Comparison of ENCODE assay signal across 20 cellular contexts in the genomic region with DNA sequence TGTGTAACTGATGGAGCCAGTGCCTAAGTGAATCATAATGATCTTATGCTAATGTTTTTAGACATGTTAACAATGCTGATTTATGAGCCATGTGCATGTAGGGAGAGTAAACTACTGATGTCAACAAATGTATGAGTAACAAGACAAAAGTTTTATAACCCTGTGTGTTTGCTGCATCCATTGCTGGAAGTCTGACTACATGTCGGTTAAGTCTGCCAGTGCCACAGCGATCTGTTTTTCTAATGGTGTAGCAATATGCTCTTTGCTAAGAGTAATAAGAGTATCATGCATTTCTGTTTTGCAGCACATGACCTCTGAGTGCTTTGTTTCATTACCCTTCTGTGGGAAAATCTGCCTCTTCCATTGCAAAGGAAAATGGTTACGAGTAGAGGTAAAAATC. TPM values are rescaled to one million over a fixed set of nuclear protein-coding genes. Genes with fewer than 3 reads are reported as not detected.
DNase-seq lines count a peak whose midpoint lies in the region; ATAC-seq and TF ChIP-seq lines count a peak whose summit lies in the region.
"Had no signal": no experiment of that assay in that cellular context is flagged by ENCODE, and none has a peak within 500 bp of the region (broad histone marks: within the 10 kb centered on the region; RNA-seq: fewer than 3 reads in every experiment).

No MANE protein-coding gene starts in this region.

- POLR2A ChIA-PET in activated CD4-positive, alpha-beta T cell treated with anti-CD3 and anti-CD28 coated beads for 36 hours (lab: Charles Lee) = no interaction called here

- H3K36me3 Mint-ChIP-seq in activated CD4-positive, alpha-beta T cell treated with anti-CD3 and anti-CD28 coated beads, Interleukin-2, amount 10 ng/mL, durations not matched to agents 24 days and 14 days (ENCODE audit: low read depth) = peaks cover 16% of the 10 kb centered on the region
- peaks cover 13% of the 10 kb centered on the region for H3K36me3 Mint-ChIP-seq in activated CD4-positive, alpha-beta T cell treated with anti-CD3 and anti-CD28 coated beads for 36 hours (ENCODE audit: low read depth)

- no peak overlapping the region for H3K4me3 Mint-ChIP-seq in activated CD4-positive, alpha-beta T cell treated with anti-CD3 and anti-CD28 coated beads, Interleukin-2, amount 10 ng/mL, durations not matched to agents 24 days and 14 days
- no peak overlapping the region for H3K4me3 Mint-ChIP-seq in activated CD4-positive, alpha-beta T cell treated with anti-CD3 and anti-CD28 coated beads for 36 hours
- H3K4me3 Mint-ChIP-seq: activated CD4-positive, alpha-beta T cell treated with anti-CD3 and anti-CD28 coated beads, Interleukin-2, amount 10 ng/mL, durations not matched to agents 7 days and 5 days; activated naive CD8-positive, alpha-beta T cell treated with anti-CD3 and anti-CD28 coated beads, Interleukin-2, amount 10 ng/mL, durations not matched to agents 7 days and 5 days had no signal

- peak; percentile 31 for DNase-seq in activated CD4-positive, alpha-beta T cell treated with anti-CD3 and anti-CD28 coated beads, Interleukin-2, amount 10 ng/mL, durations not matched to agents 24 days and 14 days
- no peak for DNase-seq in activated CD4-positive, alpha-beta T cell treated with anti-CD3 and anti-CD28 coated beads for 36 hours
- peak; percentile 23 for DNase-seq in T1000 (lab: John Stamatoyannopoulos, UW)
- DNase-seq in foreskin fibroblast = peak; percentile 69 to 82
- DNase-seq in SKM-1 (lab: John Stamatoyannopoulos, UW; ENCODE audit: unreplicated experiment) = no peak
- DNase-seq in UCSD-AML1 (lab: John Stamatoyannopoulos, UW; ENCODE audit: unreplicated experiment) = no peak
- no peak for DNase-seq in GM19240 (ENCODE audit: insufficient read length, low spot score)
- no peak for DNase-seq in SIG-M5 treated with dmso at 0.1 percent for 504 hours (lab: John Stamatoyannopoulos, UW; ENCODE audit: unreplicated experiment)
- DNase-seq: activated CD4-positive, alpha-beta T cell treated with anti-CD3 and anti-CD28 coated beads, Interleukin-2, amount 10 ng/mL, durations not matched to agents 7 days and 5 days; activated naive CD8-positive, alpha-beta T cell treated with anti-CD3 and anti-CD28 coated beads, Interleukin-2, amount 10 ng/mL, durations not matched to agents 7 days and 5 days; activated T-cell treated with anti-CD3 and anti-CD28 coated beads for 4 hours; esophagus squamous epithelium; hippocampal formation; left cardiac atrium; NCI-H526 treated with DMSO at 0.1 percent for 48 hours; PC-9; stimulated activated naive CD8-positive, alpha-beta T cell treated with anti-CD3 and anti-CD28 coated beads, Interleukin-15, Interleukin-2, amounts not matched to agents 100 U/mL and 50 U/mL, for 24 hours had no signal

- H3K4me3 ChIP-seq in foreskin fibroblast (ENCODE audit: low read depth in 1 of 2, low read length in 2 of 2) = no peak overlapping the region
- H3K4me3 ChIP-seq: A549, esophagus squamous epithelium, PC-9, right atrium auricular region had no signal

- intact Hi-C loops in activated CD4-positive, alpha-beta T cell treated with anti-CD3 and anti-CD28 coated beads, Interleukin-2, amount 10 ng/mL, durations not matched to agents 24 days and 14 days (cut with micrococcal nuclease) = no loop called here
- intact Hi-C loops in activated CD4-positive, alpha-beta T cell treated with anti-CD3 and anti-CD28 coated beads for 36 hours (cut with DNase I, micrococcal nuclease) = no loop called here

- H3K27ac Mint-ChIP-seq in activated CD4-positive, alpha-beta T cell treated with anti-CD3 and anti-CD28 coated beads, Interleukin-2, amount 10 ng/mL, durations not matched to agents 24 days and 14 days = no peak overlapping the region
- no peak overlapping the region for H3K27ac Mint-ChIP-seq in activated CD4-positive, alpha-beta T cell treated with anti-CD3 and anti-CD28 coated beads for 36 hours
- H3K27ac Mint-ChIP-seq: activated CD4-positive, alpha-beta T cell treated with anti-CD3 and anti-CD28 coated beads, Interleukin-2, amount 10 ng/mL, durations not matched to agents 7 days and 5 days; activated naive CD8-positive, alpha-beta T cell treated with anti-CD3 and anti-CD28 coated beads, Interleukin-2, amount 10 ng/mL, durations not matched to agents 7 days and 5 days had no signal

- H3K9me3 Mint-ChIP-seq in activated CD4-positive, alpha-beta T cell treated with anti-CD3 and anti-CD28 coated beads, Interleukin-2, amount 10 ng/mL, durations not matched to agents 24 days and 14 days = no peaks in the 10 kb centered on the region
- H3K9me3 Mint-ChIP-seq in activated CD4-positive, alpha-beta T cell treated with anti-CD3 and anti-CD28 coated beads for 36 hours (ENCODE audit: low read depth) = no peaks in the 10 kb centered on the region
- H3K9me3 Mint-ChIP-seq: activated CD4-positive, alpha-beta T cell treated with anti-CD3 and anti-CD28 coated beads, Interleukin-2, amount 10 ng/mL, durations not matched to agents 7 days and 5 days; activated naive CD8-positive, alpha-beta T cell treated with anti-CD3 and anti-CD28 coated beads, Interleukin-2, amount 10 ng/mL, durations not matched to agents 7 days and 5 days had no signal

- no peaks in the 10 kb centered on the region for H3K4me1 Mint-ChIP-seq in activated CD4-positive, alpha-beta T cell treated with anti-CD3 and anti-CD28 coated beads, Interleukin-2, amount 10 ng/mL, durations not matched to agents 24 days and 14 days
- H3K4me1 Mint-ChIP-seq in activated CD4-positive, alpha-beta T cell treated with anti-CD3 and anti-CD28 coated beads for 36 hours = no peaks in the 10 kb centered on the region
- H3K4me1 Mint-ChIP-seq: activated CD4-positive, alpha-beta T cell treated with anti-CD3 and anti-CD28 coated beads, Interleukin-2, amount 10 ng/mL, durations not matched to agents 7 days and 5 days; activated naive CD8-positive, alpha-beta T cell treated with anti-CD3 and anti-CD28 coated beads, Interleukin-2, amount 10 ng/mL, durations not matched to agents 7 days and 5 days had no signal

- no peak for ATAC-seq in activated CD4-positive, alpha-beta T cell treated with anti-CD3 and anti-CD28 coated beads for 36 hours
- ATAC-seq: A549; left cardiac atrium; stimulated activated naive CD8-positive, alpha-beta T cell treated with anti-CD3 and anti-CD28 coated beads, Interleukin-15, Interleukin-2, amounts not matched to agents 100 U/mL and 50 U/mL, for 24 hours had no signal

- CTCF ChIA-PET in activated CD4-positive, alpha-beta T cell treated with anti-CD3 and anti-CD28 coated beads for 36 hours (lab: Charles Lee) = interaction anchor here (0.7 to 2.1 kb wide), 4 partner anchors 11 to 144 kb away, joined by 3 to 12 read pairs (median 8); no protein-coding TSS in a partner anchor

- no peaks in the 10 kb centered on the region for H3K27me3 Mint-ChIP-seq in activated CD4-positive, alpha-beta T cell treated with anti-CD3 and anti-CD28 coated beads, Interleukin-2, amount 10 ng/mL, durations not matched to agents 24 days and 14 days
- H3K27me3 Mint-ChIP-seq in activated CD4-positive, alpha-beta T cell treated with anti-CD3 and anti-CD28 coated beads for 36 hours = no peaks in the 10 kb centered on the region
- H3K27me3 Mint-ChIP-seq: activated CD4-positive, alpha-beta T cell treated with anti-CD3 and anti-CD28 coated beads, Interleukin-2, amount 10 ng/mL, durations not matched to agents 7 days and 5 days; activated naive CD8-positive, alpha-beta T cell treated with anti-CD3 and anti-CD28 coated beads, Interleukin-2, amount 10 ng/mL, durations not matched to agents 7 days and 5 days had no signal

- TF ChIP-seq CTCF in foreskin fibroblast (IDR thresholded peaks at IDR 0.05; ENCODE audit: low read depth, low read length) = no peak

RNA-seq across cellular contexts. Expression of a gene that starts 26.4 kb away (rescaled TPM):
- total RNA-seq in activated CD4-positive, alpha-beta T cell treated with anti-CD3 and anti-CD28 coated beads, Interleukin-2, amount 10 ng/mL, durations not matched to agents 24 days and 14 days = 0.71 and 0.91 TPM in 2 replicates
- 1 to 10 TPM; 1.3 to 1.5 TPM for total RNA-seq in activated CD4-positive, alpha-beta T cell treated with anti-CD3 and anti-CD28 coated beads for 36 hours
- total RNA-seq: G401 had no signal

Comparison
In these comparisons a context has a peak if more than half of its experiments do, and no peak if none do; other contexts are left out.
1. DNase-seq: peak in activated CD4-positive, alpha-beta T cell treated with anti-CD3 and anti-CD28 coated beads, Interleukin-2, amount 10 ng/mL, durations not matched to agents 24 days and 14 days (single experiment), T1000 (single experiment) and foreskin fibroblast (2 of 2); none in activated CD4-positive, alpha-beta T cell treated with anti-CD3 and anti-CD28 coated beads for 36 hours (single experiment), SKM-1 (single experiment), UCSD-AML1 (single experiment), GM19240 (single experiment) and SIG-M5 treated with dmso at 0.1 percent for 504 hours (single experiment).